In genomic region chr12:27151479-27151878, GRCh38 we compare ENCODE assay signal across 1 cellular context.
TF ChIP-seq lines count a peak whose summit lies in the region.

No MANE protein-coding gene starts in this region.

TF ChIP-seq in GM23338, 12 proteins besides CTCF, POLR2A, EP300 and RAD21 (continued from another document):
- TF ChIP-seq, protein P1, sequence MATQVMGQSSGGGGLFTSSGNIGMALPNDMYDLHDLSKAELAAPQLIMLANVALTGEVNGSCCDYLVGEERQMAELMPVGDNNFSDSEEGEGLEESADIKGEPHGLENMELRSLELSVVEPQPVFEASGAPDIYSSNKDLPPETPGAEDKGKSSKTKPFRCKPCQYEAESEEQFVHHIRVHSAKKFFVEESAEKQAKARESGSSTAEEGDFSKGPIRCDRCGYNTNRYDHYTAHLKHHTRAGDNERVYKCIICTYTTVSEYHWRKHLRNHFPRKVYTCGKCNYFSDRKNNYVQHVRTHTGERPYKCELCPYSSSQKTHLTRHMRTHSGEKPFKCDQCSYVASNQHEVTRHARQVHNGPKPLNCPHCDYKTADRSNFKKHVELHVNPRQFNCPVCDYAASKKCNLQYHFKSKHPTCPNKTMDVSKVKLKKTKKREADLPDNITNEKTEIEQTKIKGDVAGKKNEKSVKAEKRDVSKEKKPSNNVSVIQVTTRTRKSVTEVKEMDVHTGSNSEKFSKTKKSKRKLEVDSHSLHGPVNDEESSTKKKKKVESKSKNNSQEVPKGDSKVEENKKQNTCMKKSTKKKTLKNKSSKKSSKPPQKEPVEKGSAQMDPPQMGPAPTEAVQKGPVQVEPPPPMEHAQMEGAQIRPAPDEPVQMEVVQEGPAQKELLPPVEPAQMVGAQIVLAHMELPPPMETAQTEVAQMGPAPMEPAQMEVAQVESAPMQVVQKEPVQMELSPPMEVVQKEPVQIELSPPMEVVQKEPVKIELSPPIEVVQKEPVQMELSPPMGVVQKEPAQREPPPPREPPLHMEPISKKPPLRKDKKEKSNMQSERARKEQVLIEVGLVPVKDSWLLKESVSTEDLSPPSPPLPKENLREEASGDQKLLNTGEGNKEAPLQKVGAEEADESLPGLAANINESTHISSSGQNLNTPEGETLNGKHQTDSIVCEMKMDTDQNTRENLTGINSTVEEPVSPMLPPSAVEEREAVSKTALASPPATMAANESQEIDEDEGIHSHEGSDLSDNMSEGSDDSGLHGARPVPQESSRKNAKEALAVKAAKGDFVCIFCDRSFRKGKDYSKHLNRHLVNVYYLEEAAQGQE (IDR thresholded peaks at IDR 0.05; ENCODE audit: unreplicated experiment) = no peak
- TF ChIP-seq EZH2phosphoT487 (IDR thresholded peaks at IDR 0.05; ENCODE audit: unreplicated experiment) (no peak), CREB1 (CRISPR knock-in tag; IDR thresholded peaks at IDR 0.05; ENCODE audit: low read depth) (no peak), ZNF331 (CRISPR knock-in tag; IDR thresholded peaks at IDR 0.05; ENCODE audit: low read depth) (no peak), STAT1 (IDR thresholded peaks at IDR 0.05; ENCODE audit: unreplicated experiment) (no peak), ZNF114 (CRISPR knock-in tag; IDR thresholded peaks at IDR 0.05) (no peak), ZNF462 (CRISPR knock-in tag; IDR thresholded peaks at IDR 0.05) (no peak), EZH2 (IDR thresholded peaks at IDR 0.05; ENCODE audit: low read depth, unreplicated experiment) (no peak), POLR2AphosphoS5 (IDR thresholded peaks at IDR 0.05; ENCODE audit: low read depth) (no peak)
TF ChIP-seq in GM23338: peak in this region for 0.
